13 cellular contexts compared by ENCODE assay signal in the genomic region with DNA sequence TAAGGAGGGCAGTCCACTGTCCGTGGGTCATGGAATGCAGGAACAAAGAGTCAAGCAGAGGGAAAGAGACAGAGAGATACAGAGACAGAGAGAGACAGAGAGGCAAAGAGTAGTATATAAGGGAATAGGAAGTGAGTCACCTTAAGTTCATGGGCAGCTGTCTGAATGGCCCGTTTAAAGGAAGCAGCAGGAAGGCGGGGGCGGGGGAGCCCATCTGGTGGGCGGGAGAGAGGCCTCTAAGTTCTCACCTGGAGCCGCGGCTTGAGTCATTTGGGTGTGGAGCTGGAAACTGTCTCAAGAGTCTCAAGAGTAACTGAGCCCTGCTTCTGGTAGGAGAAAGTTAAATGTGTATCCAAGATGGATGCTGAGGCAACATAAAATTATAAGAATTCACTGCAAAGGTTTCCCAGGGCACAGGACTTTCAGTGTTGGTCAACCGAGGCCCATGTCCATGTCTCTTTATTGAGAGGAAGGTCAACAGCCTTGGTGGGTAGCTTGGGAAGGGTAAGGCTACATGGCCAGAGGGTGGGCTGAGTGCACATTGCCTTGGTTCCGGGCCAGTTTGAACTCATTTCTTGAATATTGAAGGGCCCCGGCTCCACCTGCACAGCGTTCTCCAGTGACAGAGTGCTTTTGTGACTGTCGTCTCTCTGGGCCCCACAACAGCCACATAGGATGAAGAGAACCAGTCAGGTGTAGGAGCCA.
DNase-seq lines count a peak whose midpoint lies in the region; ATAC-seq and TF ChIP-seq lines count a peak whose summit lies in the region.
"Had no signal": no experiment of that assay in that cellular context is flagged by ENCODE, and none has a peak within 500 bp of the region (broad histone marks: within the 10 kb centered on the region; RNA-seq: fewer than 3 reads in every experiment).

No MANE protein-coding gene starts in this region.

- peak overlapping the region; percentile 26 for H3K4me3 Mint-ChIP-seq in activated CD4-positive, alpha-beta T cell treated with anti-CD3 and anti-CD28 coated beads, Interleukin-2, amount 10 ng/mL, durations not matched to agents 24 days and 14 days

- peaks cover 12% of the 10 kb centered on the region for H3K4me1 Mint-ChIP-seq in activated CD4-positive, alpha-beta T cell treated with anti-CD3 and anti-CD28 coated beads, Interleukin-2, amount 10 ng/mL, durations not matched to agents 24 days and 14 days

- H3K27me3 Mint-ChIP-seq in activated CD4-positive, alpha-beta T cell treated with anti-CD3 and anti-CD28 coated beads, Interleukin-2, amount 10 ng/mL, durations not matched to agents 24 days and 14 days: no peaks in the 10 kb centered on the region

- no peak for ATAC-seq in omental fat pad (ENCODE audit: low FRiP score)

- intact Hi-C loops in activated CD4-positive, alpha-beta T cell treated with anti-CD3 and anti-CD28 coated beads, Interleukin-2, amount 10 ng/mL, durations not matched to agents 24 days and 14 days (cut with micrococcal nuclease): loop anchor here (2.0 kb wide), 1 partner anchor 85 kb away; a partner anchor contains a TSS

- peak overlapping the region; percentile 54 for H3K27ac Mint-ChIP-seq in activated CD4-positive, alpha-beta T cell treated with anti-CD3 and anti-CD28 coated beads, Interleukin-2, amount 10 ng/mL, durations not matched to agents 24 days and 14 days

- TF ChIP-seq CTCF in epithelial cell of esophagus (IDR thresholded peaks at IDR 0.05; ENCODE audit: insufficient read depth, low read depth, low read length, missing control alignments) (no peak), omental fat pad (IDR thresholded peaks at IDR 0.05) (no peak)

- H3K36me3 Mint-ChIP-seq in activated CD4-positive, alpha-beta T cell treated with anti-CD3 and anti-CD28 coated beads, Interleukin-2, amount 10 ng/mL, durations not matched to agents 24 days and 14 days (ENCODE audit: low read depth): peaks cover 2% of the 10 kb centered on the region

- peaks cover 19% of the 10 kb centered on the region for H3K9me3 Mint-ChIP-seq in activated CD4-positive, alpha-beta T cell treated with anti-CD3 and anti-CD28 coated beads, Interleukin-2, amount 10 ng/mL, durations not matched to agents 24 days and 14 days

- no peak overlapping the region for H3K4me3 ChIP-seq in epithelial cell of esophagus (ENCODE audit: low read length)
- H3K4me3 ChIP-seq: coronary artery, thoracic aorta had no signal

- DNase-seq in LoVo (ENCODE audit: low spot score) (peak; percentile 59), epithelial cell of esophagus (ENCODE audit: low read depth) (peak; percentile 99), SW 1271 (lab: John Stamatoyannopoulos, UW) (no peak), mesenteric fat pad (ENCODE audit: low spot score) (no peak), HuH-7.5 (ENCODE audit: low spot score) (no peak), omental fat pad (ENCODE audit: low spot score) (no peak)
- DNase-seq in activated CD4-positive, alpha-beta T cell treated with anti-CD3 and anti-CD28 coated beads, Interleukin-2, amount 10 ng/mL, durations not matched to agents 24 days and 14 days: peak; percentile 73
- peak in 2 of 3 experiments; percentile 7 to 13 for DNase-seq in stimulated activated CD4-positive, alpha-beta T cell treated with anti-CD3 and anti-CD28 coated beads, TNF-alpha, amount 100 ng/mL, for 4 hours (ENCODE audit: low read depth in 3 of 3)
- DNase-seq: IMR-90, NCI-H748 treated with DMSO at 0.1 percent for 48 hours, nucleus accumbens had no signal

Comparison
In these comparisons a context has a peak if more than half of its experiments do, and no peak if none do; other contexts are left out.
1. DNase-seq: peak in LoVo (single experiment), activated CD4-positive, alpha-beta T cell treated with anti-CD3 and anti-CD28 coated beads, Interleukin-2, amount 10 ng/mL, durations not matched to agents 24 days and 14 days (single experiment), epithelial cell of esophagus (single experiment) and stimulated activated CD4-positive, alpha-beta T cell treated with anti-CD3 and anti-CD28 coated beads, TNF-alpha, amount 100 ng/mL, for 4 hours (2 of 3); none in SW 1271 (0 of 2), mesenteric fat pad (single experiment), HuH-7.5 (single experiment) and omental fat pad (single experiment).